In the genomic region with DNA sequence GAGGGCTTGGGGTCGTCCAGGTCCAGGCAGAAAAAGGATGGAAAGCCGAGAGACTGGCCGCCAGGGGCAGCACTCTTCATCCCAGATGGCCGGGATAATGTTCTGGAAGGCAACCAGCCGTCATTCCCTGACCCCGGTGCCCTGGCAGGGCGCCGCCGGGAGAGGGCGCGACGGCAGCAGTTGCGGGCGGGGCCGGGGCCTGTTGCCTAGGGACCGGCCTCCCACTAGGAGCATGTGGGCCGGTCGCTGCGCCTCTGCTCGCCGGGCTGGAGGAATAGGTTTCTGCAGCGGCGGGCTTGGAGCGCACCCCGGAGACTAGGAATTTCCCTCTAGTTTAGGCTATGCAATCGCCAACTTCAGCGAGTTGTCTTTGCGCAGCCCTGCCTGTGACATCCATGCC, we compare ENCODE assay signal across 2 cellular contexts.
TF ChIP-seq lines count a peak whose summit lies in the region.

No MANE protein-coding gene starts in this region.

TF ChIP-seq in GM23338, 12 proteins besides CTCF, POLR2A, EP300 and RAD21:
- TF ChIP-seq, protein P1, sequence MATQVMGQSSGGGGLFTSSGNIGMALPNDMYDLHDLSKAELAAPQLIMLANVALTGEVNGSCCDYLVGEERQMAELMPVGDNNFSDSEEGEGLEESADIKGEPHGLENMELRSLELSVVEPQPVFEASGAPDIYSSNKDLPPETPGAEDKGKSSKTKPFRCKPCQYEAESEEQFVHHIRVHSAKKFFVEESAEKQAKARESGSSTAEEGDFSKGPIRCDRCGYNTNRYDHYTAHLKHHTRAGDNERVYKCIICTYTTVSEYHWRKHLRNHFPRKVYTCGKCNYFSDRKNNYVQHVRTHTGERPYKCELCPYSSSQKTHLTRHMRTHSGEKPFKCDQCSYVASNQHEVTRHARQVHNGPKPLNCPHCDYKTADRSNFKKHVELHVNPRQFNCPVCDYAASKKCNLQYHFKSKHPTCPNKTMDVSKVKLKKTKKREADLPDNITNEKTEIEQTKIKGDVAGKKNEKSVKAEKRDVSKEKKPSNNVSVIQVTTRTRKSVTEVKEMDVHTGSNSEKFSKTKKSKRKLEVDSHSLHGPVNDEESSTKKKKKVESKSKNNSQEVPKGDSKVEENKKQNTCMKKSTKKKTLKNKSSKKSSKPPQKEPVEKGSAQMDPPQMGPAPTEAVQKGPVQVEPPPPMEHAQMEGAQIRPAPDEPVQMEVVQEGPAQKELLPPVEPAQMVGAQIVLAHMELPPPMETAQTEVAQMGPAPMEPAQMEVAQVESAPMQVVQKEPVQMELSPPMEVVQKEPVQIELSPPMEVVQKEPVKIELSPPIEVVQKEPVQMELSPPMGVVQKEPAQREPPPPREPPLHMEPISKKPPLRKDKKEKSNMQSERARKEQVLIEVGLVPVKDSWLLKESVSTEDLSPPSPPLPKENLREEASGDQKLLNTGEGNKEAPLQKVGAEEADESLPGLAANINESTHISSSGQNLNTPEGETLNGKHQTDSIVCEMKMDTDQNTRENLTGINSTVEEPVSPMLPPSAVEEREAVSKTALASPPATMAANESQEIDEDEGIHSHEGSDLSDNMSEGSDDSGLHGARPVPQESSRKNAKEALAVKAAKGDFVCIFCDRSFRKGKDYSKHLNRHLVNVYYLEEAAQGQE (IDR thresholded peaks at IDR 0.05; ENCODE audit: unreplicated experiment) = no peak
- TF ChIP-seq CREB1 (CRISPR knock-in tag; IDR thresholded peaks at IDR 0.05; ENCODE audit: low read depth) = peak; percentile 11; the same call in 1 of the 2 replicates
TF ChIP-seq in GM23338: peak in this region for 1.

TF ChIP-seq in K562, 482 proteins besides CTCF, POLR2A, EP300 and RAD21 (continues in another document):
- TF ChIP-seq HMGN3 (IDR thresholded peaks at IDR 0.05; ENCODE audit: borderline replicate concordance, extremely low read depth, insufficient read length, low read depth, low read length) (peak; percentile 57), RBM39 (optimal IDR thresholded peaks at IDR 0.05; ENCODE audit: low read depth, low read length) (no peak), NFE2 (IDR thresholded peaks at IDR 0.05; ENCODE audit: low read depth) (no peak), RCOR1 (IDR thresholded peaks at IDR 0.05; ENCODE audit: borderline replicate concordance in 1 of 2, low read depth in 2 of 2, low read length in 2 of 2) (peak in 1 of 2 experiments; percentile 77; a peak in 2 of 4 replicates), USF2 (CRISPR knock-in tag; IDR thresholded peaks at IDR 0.05) (no peak), KLF16 (IDR thresholded peaks at IDR 0.05) (peak; percentile 14; the same call in 1 of the 2 replicates), MAZ (CRISPR knock-in tag; conservative IDR thresholded peaks at IDR 0.05 in 1 of 2, IDR thresholded peaks at IDR 0.05 in 1 of 2) (peak in 1 of 2 experiments; percentile 94; a peak in 2 of 4 replicates), SMC3 (conservative IDR thresholded peaks at IDR 0.05; ENCODE audit: insufficient read depth, low read depth, low read length) (peak; percentile 46; the same call in 1 of the 2 replicates), NEUROD1 (IDR thresholded peaks at IDR 0.05; ENCODE audit: borderline replicate concordance, low read depth, low read length, partially characterized antibody) (peak; percentile 10), CCNT2 (IDR thresholded peaks at IDR 0.05; ENCODE audit: borderline replicate concordance, extremely low read depth, insufficient read length, low read depth, low read length) (peak; percentile 34), JUN (IDR thresholded peaks at IDR 0.05; ENCODE audit: borderline replicate concordance, low read depth, low read length) (0 out of 2 replicates have a peak, but pooled peaks have one; percentile 14), JUN (CRISPR knock-in tag; IDR thresholded peaks at IDR 0.05; ENCODE audit: borderline replicate concordance) (no peak), UBTF (IDR thresholded peaks at IDR 0.05; ENCODE audit: borderline replicate concordance in 1 of 2, low read depth in 2 of 2, low read length in 2 of 2) (0 out of 4 replicates have a peak, but pooled peaks of 1 of the 2 experiments have one; percentile 49), ATF7 (IDR thresholded peaks at IDR 0.05) (peak; percentile 39; the same call in 1 of the 2 replicates), ZNF655 (CRISPR knock-in tag; IDR thresholded peaks at IDR 0.05) (no peak), POLR2H (tag; IDR thresholded peaks at IDR 0.05; ENCODE audit: low read depth) (no peak), RFX1 (IDR thresholded peaks at IDR 0.05) (peak; percentile 87), MXI1 (IDR thresholded peaks at IDR 0.05; ENCODE audit: low read depth, low read length) (0 out of 2 replicates have a peak, but pooled peaks have one; percentile 17), ZNF24 (IDR thresholded peaks at IDR 0.05) (peak; percentile 23; the same call in 1 of the 2 replicates), ZNF551 (CRISPR knock-in tag; IDR thresholded peaks at IDR 0.05) (no peak), L3MBTL2 (IDR thresholded peaks at IDR 0.05) (peak; percentile 39; the same call in 1 of the 2 replicates), VEZF1 (CRISPR knock-in tag; IDR thresholded peaks at IDR 0.05) (peak; percentile 70), ZBTB33 (CRISPR knock-in tag; IDR thresholded peaks at IDR 0.05) (no peak), ELK3 (CRISPR knock-in tag; IDR thresholded peaks at IDR 0.05) (no peak), CTBP1 (IDR thresholded peaks at IDR 0.05; ENCODE audit: borderline replicate concordance) (peak; percentile 69; the same call in 1 of the 2 replicates), TFAP4 (CRISPR knock-in tag; IDR thresholded peaks at IDR 0.05; ENCODE audit: borderline replicate concordance) (peak; percentile 56; the same call in 1 of the 2 replicates), ESRRA (IDR thresholded peaks at IDR 0.05; ENCODE audit: borderline replicate concordance, low read depth) (peak; percentile 44; the same call in 1 of the 2 replicates), C11orf30 (IDR thresholded peaks at IDR 0.05; ENCODE audit: low read depth) (no peak), ZSCAN32 (CRISPR knock-in tag; IDR thresholded peaks at IDR 0.05) (no peak), MEF2D (tag; conservative IDR thresholded peaks at IDR 0.05; ENCODE audit: low read depth) (no peak), EGR1 (conservative IDR thresholded peaks at IDR 0.05) (0 out of 2 replicates have a peak, but pooled peaks have one; percentile 15)
- TF ChIP-seq, protein P2, sequence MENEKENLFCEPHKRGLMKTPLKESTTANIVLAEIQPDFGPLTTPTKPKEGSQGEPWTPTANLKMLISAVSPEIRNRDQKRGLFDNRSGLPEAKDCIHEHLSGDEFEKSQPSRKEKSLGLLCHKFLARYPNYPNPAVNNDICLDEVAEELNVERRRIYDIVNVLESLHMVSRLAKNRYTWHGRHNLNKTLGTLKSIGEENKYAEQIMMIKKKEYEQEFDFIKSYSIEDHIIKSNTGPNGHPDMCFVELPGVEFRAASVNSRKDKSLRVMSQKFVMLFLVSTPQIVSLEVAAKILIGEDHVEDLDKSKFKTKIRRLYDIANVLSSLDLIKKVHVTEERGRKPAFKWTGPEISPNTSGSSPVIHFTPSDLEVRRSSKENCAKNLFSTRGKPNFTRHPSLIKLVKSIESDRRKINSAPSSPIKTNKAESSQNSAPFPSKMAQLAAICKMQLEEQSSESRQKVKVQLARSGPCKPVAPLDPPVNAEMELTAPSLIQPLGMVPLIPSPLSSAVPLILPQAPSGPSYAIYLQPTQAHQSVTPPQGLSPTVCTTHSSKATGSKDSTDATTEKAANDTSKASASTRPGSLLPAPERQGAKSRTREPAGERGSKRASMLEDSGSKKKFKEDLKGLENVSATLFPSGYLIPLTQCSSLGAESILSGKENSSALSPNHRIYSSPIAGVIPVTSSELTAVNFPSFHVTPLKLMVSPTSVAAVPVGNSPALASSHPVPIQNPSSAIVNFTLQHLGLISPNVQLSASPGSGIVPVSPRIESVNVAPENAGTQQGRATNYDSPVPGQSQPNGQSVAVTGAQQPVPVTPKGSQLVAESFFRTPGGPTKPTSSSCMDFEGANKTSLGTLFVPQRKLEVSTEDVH (IDR thresholded peaks at IDR 0.05; ENCODE audit: low read depth, partially characterized antibody) = no peak
- TF ChIP-seq, protein P3, sequence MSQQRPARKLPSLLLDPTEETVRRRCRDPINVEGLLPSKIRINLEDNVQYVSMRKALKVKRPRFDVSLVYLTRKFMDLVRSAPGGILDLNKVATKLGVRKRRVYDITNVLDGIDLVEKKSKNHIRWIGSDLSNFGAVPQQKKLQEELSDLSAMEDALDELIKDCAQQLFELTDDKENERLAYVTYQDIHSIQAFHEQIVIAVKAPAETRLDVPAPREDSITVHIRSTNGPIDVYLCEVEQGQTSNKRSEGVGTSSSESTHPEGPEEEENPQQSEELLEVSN (IDR thresholded peaks at IDR 0.05; ENCODE audit: borderline replicate concordance in 1 of 2, extremely low read depth in 1 of 2, insufficient read depth in 1 of 2, insufficient read length in 1 of 2, low read depth in 1 of 2, low read length in 1 of 2, poor library complexity in 1 of 2, severe bottlenecking in 1 of 2) = peak in 1 of 2 experiments; percentile 10
- TF ChIP-seq, protein P4, sequence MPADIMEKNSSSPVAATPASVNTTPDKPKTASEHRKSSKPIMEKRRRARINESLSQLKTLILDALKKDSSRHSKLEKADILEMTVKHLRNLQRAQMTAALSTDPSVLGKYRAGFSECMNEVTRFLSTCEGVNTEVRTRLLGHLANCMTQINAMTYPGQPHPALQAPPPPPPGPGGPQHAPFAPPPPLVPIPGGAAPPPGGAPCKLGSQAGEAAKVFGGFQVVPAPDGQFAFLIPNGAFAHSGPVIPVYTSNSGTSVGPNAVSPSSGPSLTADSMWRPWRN (IDR thresholded peaks at IDR 0.05; ENCODE audit: low read depth) = no peak
- TF ChIP-seq, protein P5, sequence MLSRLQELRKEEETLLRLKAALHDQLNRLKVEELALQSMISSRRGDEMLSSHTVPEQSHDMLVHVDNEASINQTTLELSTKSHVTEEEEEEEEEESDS (CRISPR knock-in tag; IDR thresholded peaks at IDR 0.05) = no peak
